ENCODE assay signal across 8 cellular contexts in genomic region chr1:213989071-213989739, GRCh38. TPM values are rescaled to one million over a fixed set of nuclear protein-coding genes. Genes with fewer than 3 reads are reported as not detected.
DNase-seq lines count a peak whose midpoint lies in the region; ATAC-seq, FAIRE-seq and TF ChIP-seq lines count a peak whose summit lies in the region.

No MANE protein-coding gene starts in this region.

- no peak overlapping the region for H3K18ac ChIP-seq in IMR-90 (ENCODE audit: low read depth, low read length)

- peaks cover 25 to 46% (median 43%) of the 10 kb centered on the region in 3 donors for H3K4me1 Mint-ChIP-seq in CD8-positive, alpha-beta memory T cell

- no peak for TF ChIP-seq RAD21 in IMR-90 (IDR thresholded peaks at IDR 0.05; ENCODE audit: low read length)

- no peak overlapping the region for H4K91ac ChIP-seq in IMR-90 (ENCODE audit: insufficient read depth, low read depth, low read length)

- H3K27ac Mint-ChIP-seq in CD8-positive, alpha-beta memory T cell = no peak overlapping the region

- ATAC-seq in IMR-90 (ENCODE audit: low read depth) = no peak; the same call in 1 of the 2 replicates
- ATAC-seq in HG03457 (IDR thresholded peaks at IDR 0.05; ENCODE audit: unreplicated experiment) = no peak

- peaks cover 45% of the 10 kb centered on the region for H3K27me3 ChIP-seq in CD8-positive, alpha-beta memory T cell (ENCODE audit: insufficient read depth, low read length, poor library complexity, severe bottlenecking)
- H3K27me3 ChIP-seq in IMR-90 (ENCODE audit: control insufficient read depth, insufficient read depth, low read length) (peaks cover 43% of the 10 kb centered on the region), adrenal gland (no peaks in the 10 kb centered on the region), iPS-18a (ENCODE audit: control insufficient read depth, insufficient read depth, low read length) (peaks cover 67% of the 10 kb centered on the region), small intestine (ENCODE audit: control insufficient read depth in 2 of 2, insufficient read depth in 2 of 2, low read length in 2 of 2) (peaks cover 0 to 25% of the 10 kb centered on the region in 2 donors)

- no peak overlapping the region for H3K4ac ChIP-seq in IMR-90 (ENCODE audit: low read depth, low read length)

- dilution Hi-C loops in IMR-90 (cut with HindIII; ENCODE audit: low sequenced_read_pairs, unreplicated experiment) = no loop called here

- H3K36me3 ChIP-seq in CD8-positive, alpha-beta memory T cell (ENCODE audit: insufficient read depth, low read length) = no peaks in the 10 kb centered on the region
- H3K36me3 ChIP-seq in IMR-90 (ENCODE audit: control insufficient read depth, insufficient read depth, low read length) = no peaks in the 10 kb centered on the region
- H3K36me3 ChIP-seq in adrenal gland (replicated peaks in 1 of 2) = no peaks in the 10 kb centered on the region
- no peaks in the 10 kb centered on the region for H3K36me3 ChIP-seq in iPS-18a (ENCODE audit: control insufficient read depth, low read depth, low read length)
- no peaks in the 10 kb centered on the region for H3K36me3 ChIP-seq in small intestine (ENCODE audit: control insufficient read depth in 2 of 2, insufficient read depth in 2 of 2, low read length in 2 of 2)

- H3K4me3 Mint-ChIP-seq in CD8-positive, alpha-beta memory T cell = peak overlapping the region; percentile 5 to 77 (median 70)

- no peak overlapping the region for H2BK20ac ChIP-seq in IMR-90 (ENCODE audit: low read depth, low read length)

- no peak overlapping the region for H2BK5ac ChIP-seq in IMR-90 (ENCODE audit: low read depth, low read length, poor library complexity, severe bottlenecking)

- no peak overlapping the region for H3K9ac ChIP-seq in IMR-90 (ENCODE audit: low read depth, low read length)
- H3K9ac ChIP-seq in iPS-18a (ENCODE audit: low read length) = peak overlapping the region; percentile 49

- intact Hi-C loops in IMR-90 (cut with micrococcal nuclease) = loop anchor here (5.0 kb wide), 2 partner anchors 133 to 747 kb away; no protein-coding TSS in a partner anchor
- intact Hi-C loops in adrenal gland (cut with DNase I) = loop anchor here in 1 of 2 donors (10.0 kb wide), 1 partner anchor 126 kb away; no protein-coding TSS in a partner anchor

- CTCF ChIA-PET in CD8-positive, alpha-beta memory T cell (lab: Charles Lee) = interaction anchor here (0.6 to 1.2 kb wide), 2 partner anchors 14 to 272 kb away, joined by 3 read pairs; no protein-coding TSS in a partner anchor
- CTCF ChIA-PET in IMR-90 (lab: Yijun Ruan, JAX) = interaction anchor here (2.0 kb wide), 1 partner anchor 14 kb away, joined by 4 read pairs; no protein-coding TSS in a partner anchor

- peak overlapping the region; percentile 16 for H3K4me3 ChIP-seq in CD8-positive, alpha-beta memory T cell (ENCODE audit: low read length)
- H3K4me3 ChIP-seq in IMR-90 (ENCODE audit: insufficient read depth, low read depth, low read length) (peak overlapping the region; percentile 51), adrenal gland (peak overlapping the region; percentile 56 to 92 (median 86)), iPS-18a (ENCODE audit: low read length) (peak overlapping the region; percentile 76), small intestine (ENCODE audit: low read depth in 1 of 2, low read length in 2 of 2) (peak overlapping the region; percentile 37 to 51)

- peaks cover 0 to 25% (median 13%) of the 10 kb centered on the region in 5 donors for H3K9me3 Mint-ChIP-seq in CD8-positive, alpha-beta memory T cell

- no peak overlapping the region for H3K27ac ChIP-seq in CD8-positive, alpha-beta memory T cell (ENCODE audit: low read depth, low read length)
- H3K27ac ChIP-seq in IMR-90 (ENCODE audit: insufficient read depth, low read length) = no peak overlapping the region
- H3K27ac ChIP-seq in adrenal gland = peak overlapping the region; percentile 74 to 94 (median 87)
- H3K27ac ChIP-seq in iPS-18a (ENCODE audit: low read length) = no peak overlapping the region
- peak overlapping the region in 1 of 2 donors; percentile 1 for H3K27ac ChIP-seq in small intestine (ENCODE audit: low read depth in 1 of 2, low read length in 1 of 2)

- WGBS in IMR-90 (ENCODE audit: extremely low coverage in 2 of 2, insufficient read length in 1 of 2), 2 experiments = 1% methylated on average over 13 of the region's 35 CpGs; no CpG with 5 or more reads in 1 of the 2 experiments
- 2 to 3% (median 2%) methylated on average over 26 to 35 of the region's 35 CpGs for WGBS in adrenal gland, 4 donors
- WGBS in small intestine, 3 donors = 3 to 6% (median 4%) methylated on average over 34 to 35 of the region's 35 CpGs

- H2AFZ ChIP-seq in IMR-90 (replicated peaks; ENCODE audit: low read length, poor library complexity) = peak overlapping the region; percentile 90

- TF ChIP-seq CTCF in IMR-90 (conservative IDR thresholded peaks at IDR 0.05; ENCODE audit: low read depth, low read length) = no peak
- TF ChIP-seq CTCF in adrenal gland (IDR thresholded peaks at IDR 0.05) = no peak

- peaks cover 63 to 90% of the 10 kb centered on the region in 2 donors for H3K27me3 Mint-ChIP-seq in CD8-positive, alpha-beta memory T cell

- H3K14ac ChIP-seq in IMR-90 (replicated peaks; ENCODE audit: low read depth, low read length) = no peak overlapping the region

- H3K23ac ChIP-seq in IMR-90 (ENCODE audit: low read depth, low read length) = no peak overlapping the region

- POLR2A ChIA-PET in CD8-positive, alpha-beta memory T cell (lab: Charles Lee) = no interaction called here
- POLR2A ChIA-PET in IMR-90 (lab: Charles Lee; ENCODE audit: unreplicated experiment) = no interaction called here

- H3K9me3 ChIP-seq in CD8-positive, alpha-beta memory T cell (ENCODE audit: low read length) = no peaks in the 10 kb centered on the region
- H3K9me3 ChIP-seq in IMR-90 (ENCODE audit: control insufficient read depth, insufficient read depth, low read length) = no peaks in the 10 kb centered on the region; the same call in 1 of the 2 replicates
- H3K9me3 ChIP-seq in adrenal gland (replicated peaks in 1 of 3) = no peaks in the 10 kb centered on the region
- no peaks in the 10 kb centered on the region for H3K9me3 ChIP-seq in iPS-18a (ENCODE audit: control insufficient read depth, low read depth, low read length)
- no peaks in the 10 kb centered on the region for H3K9me3 ChIP-seq in small intestine (ENCODE audit: control insufficient read depth, low read depth)

- H2AK9ac ChIP-seq in IMR-90 (replicated peaks; ENCODE audit: low read depth, low read length, poor library complexity) = no peak overlapping the region

- H3K56ac ChIP-seq in IMR-90 (ENCODE audit: extremely low read depth, insufficient read depth, low read length) = no peak overlapping the region

- in situ Hi-C loops in IMR-90 (cut with MboI; ENCODE audit: low sequenced_read_pairs) = no loop called here

- no peak overlapping the region for H2BK120ac ChIP-seq in IMR-90 (ENCODE audit: low read depth, low read length)

- peaks cover 4% of the 10 kb centered on the region; the same call in 1 of the 2 replicates for H3K9me1 ChIP-seq in IMR-90 (ENCODE audit: insufficient read depth, low read length)

- no peak overlapping the region for H2BK15ac ChIP-seq in IMR-90 (ENCODE audit: low read depth, low read length)

- H3K4me1 ChIP-seq in CD8-positive, alpha-beta memory T cell (ENCODE audit: insufficient read depth, low read length) = peaks cover 14% of the 10 kb centered on the region
- H3K4me1 ChIP-seq in IMR-90 (ENCODE audit: control insufficient read depth, insufficient read depth, low read length) (peaks cover 3% of the 10 kb centered on the region; the same call in 1 of the 2 replicates), adrenal gland (replicated peaks in 1 of 2) (peaks cover 7 to 24% of the 10 kb centered on the region in 2 donors), iPS-18a (ENCODE audit: control insufficient read depth, low read depth, low read length) (peaks cover 29% of the 10 kb centered on the region), small intestine (ENCODE audit: control insufficient read depth in 2 of 2, insufficient read depth in 1 of 2, low read depth in 1 of 2, low read length in 1 of 2) (no peaks in the 10 kb centered on the region)

- H4K8ac ChIP-seq in IMR-90 (ENCODE audit: low read depth in 2 of 2, low read length in 2 of 2) = no peak overlapping the region

- BruUV-seq in IMR-90 (replicated peaks; lab: Mats Ljungman, UMichigan) = no TSS peak

- H4K20me1 ChIP-seq in IMR-90 (ENCODE audit: insufficient read depth, low read length) = no peaks in the 10 kb centered on the region

- H2AK5ac ChIP-seq in IMR-90 (ENCODE audit: low read depth, low read length) = no peak overlapping the region

- no peak overlapping the region for H4K5ac ChIP-seq in IMR-90 (ENCODE audit: low read depth, low read length)

- no peak for FAIRE-seq in small intestine (lab: Jason Lieb, UNC)

- H3K36me3 Mint-ChIP-seq in CD8-positive, alpha-beta memory T cell = peaks cover 0 to 1% (median 0%) of the 10 kb centered on the region in 3 donors

- peak overlapping the region; percentile 68 for H3K4me2 ChIP-seq in IMR-90 (ENCODE audit: low read depth, low read length)

- TF ChIP-seq POLR2A in IMR-90 (IDR thresholded peaks at IDR 0.05; ENCODE audit: low read depth, low read length) (no peak), adrenal gland (IDR thresholded peaks at IDR 0.05) (no peak)

- DNase-seq in CD8-positive, alpha-beta memory T cell = no peak
- DNase-seq in IMR-90 (no peak), adrenal gland (peak in 6 of 7 donors; percentile 44 to 70 (median 59)), small intestine (no peak), AML-193 (lab: John Stamatoyannopoulos, UW) (no peak), inferior parietal cortex (ENCODE audit: extremely low spot score) (no peak)

- H3K79me1 ChIP-seq in IMR-90 (ENCODE audit: low read depth in 1 of 2, low read length in 2 of 2) = no peaks in the 10 kb centered on the region

TF ChIP-seq in IMR-90, 13 proteins besides CTCF, POLR2A, EP300 and RAD21 (continues in another document):
- TF ChIP-seq BHLHE40 (IDR thresholded peaks at IDR 0.05; ENCODE audit: low read depth, low read length) (no peak), CHD1 (IDR thresholded peaks at IDR 0.05; ENCODE audit: low read depth, low read length) (no peak), RCOR1 (IDR thresholded peaks at IDR 0.05; ENCODE audit: insufficient replicate concordance, low read length) (no peak), RFX5 (IDR thresholded peaks at IDR 0.05; ENCODE audit: low read depth, low read length) (no peak), MAFK (IDR thresholded peaks at IDR 0.05; ENCODE audit: low read depth, low read length) (no peak), CEBPB (IDR thresholded peaks at IDR 0.05; ENCODE audit: low read depth, low read length) (no peak), MXI1 (IDR thresholded peaks at IDR 0.05; ENCODE audit: borderline replicate concordance, low read depth, low read length) (no peak)

RNA-seq across cellular contexts. Expression of gene PROX1, which starts 1.4 kb away (rescaled TPM):
- total RNA-seq in CD8-positive, alpha-beta memory T cell = not detected
- polyA plus RNA-seq in CD8-positive, alpha-beta memory T cell = not detected
- total RNA-seq in IMR-90 (2012; rRNA removed) (under 0.01 and 0.28 TPM in 2 replicates), adrenal gland (10 to 100 TPM; 16.1 to 91.7 (median 34.5) TPM)
- polyA plus RNA-seq in IMR-90 (2012; rRNA removed) (0.02 and 0.03 TPM in 2 replicates), adrenal gland (10 to 100 TPM in 1 of 3 donors, 1 to 10 TPM in 2; 2.6 to 13.5 (median 6.8) TPM), small intestine (1 to 10 TPM in 2 of 3 donors, under 1 TPM in 1; 0.67 to 3.6 (median 1.1) TPM)
- 0.02 TPM in 1 of 2 replicates, not detected in the other for polyA plus RNA-seq in IMR-90 (2012; cell fraction: cytosol; rRNA removed)
- 0.01 TPM in 1 of 2 replicates, not detected in the other for polyA plus RNA-seq in IMR-90 (2012; cell fraction: nucleus; rRNA removed; ENCODE audit: low replicate concordance)

Comparison
In these comparisons a context has a peak if more than half of its experiments do, and no peak if none do; other contexts are left out.
1. DNase-seq: peak in adrenal gland (6 of 7); none in CD8-positive, alpha-beta memory T cell (0 of 5), IMR-90 (single experiment), small intestine (single experiment), AML-193 (0 of 2) and inferior parietal cortex (single experiment).
2. H3K27ac ChIP-seq: peak in adrenal gland (5 of 5); none in CD8-positive, alpha-beta memory T cell (single experiment), IMR-90 (single experiment) and iPS-18a (single experiment).
3. H3K4me3 ChIP-seq: peak in every context shown above with its lines; median percentile 86 in adrenal gland; 76 in iPS-18a; 51 in IMR-90; 44 in small intestine; 16 in CD8-positive, alpha-beta memory T cell.